31 cellular contexts compared by ENCODE assay signal in genomic region chr11:109077340-109077927, GRCh38.
"Had no signal": no experiment of that assay in that cellular context is flagged by ENCODE, and none has a peak within 500 bp of the region (broad histone marks: within the 10 kb centered on the region; RNA-seq: fewer than 3 reads in every experiment).

No MANE protein-coding gene starts in this region.

- H3K4me2 ChIP-seq: hepatocyte had no signal

- H3K27ac Mint-ChIP-seq: activated CD4-positive, alpha-beta memory T cell treated with anti-CD3 and anti-CD28 coated beads for 36 hours; activated naive CD4-positive, alpha-beta T cell treated with anti-CD3 and anti-CD28 coated beads for 36 hours; activated naive CD8-positive, alpha-beta T cell treated with anti-CD3 and anti-CD28 coated beads for 36 hours; activated T-helper 1 cell treated with anti-CD3 and anti-CD28 coated beads, Interleukin-12 subunit alpha, Interleukin-12 subunit beta, Interleukin-2, Interleukin-4 antibody, amounts not matched to agents 30 ng/mL and 10 ng/mL and 1 ng/mL, durations not matched to agents 14 hours and 24 hours and 36 hours; naive B cell; nephron progenitor cell had no signal

- H3K4me3 ChIP-seq: adrenal gland, body of pancreas, cardiac muscle cell, coronary artery, dorsolateral prefrontal cortex, gastroesophageal sphincter, hepatocyte, right atrium auricular region, suprapubic skin, tibial artery, upper lobe of right lung had no signal

- H3K79me2 ChIP-seq: hepatocyte had no signal

- H3K4me3 Mint-ChIP-seq: activated CD4-positive, alpha-beta memory T cell treated with anti-CD3 and anti-CD28 coated beads for 36 hours; activated naive CD4-positive, alpha-beta T cell treated with anti-CD3 and anti-CD28 coated beads for 36 hours; activated naive CD8-positive, alpha-beta T cell treated with anti-CD3 and anti-CD28 coated beads for 36 hours; activated T-helper 1 cell treated with anti-CD3 and anti-CD28 coated beads, Interleukin-12 subunit alpha, Interleukin-12 subunit beta, Interleukin-2, Interleukin-4 antibody, amounts not matched to agents 30 ng/mL and 10 ng/mL and 1 ng/mL, durations not matched to agents 14 hours and 24 hours and 36 hours; naive B cell; nephron progenitor cell had no signal

- H3K27ac ChIP-seq: adrenal gland, body of pancreas, coronary artery, dorsolateral prefrontal cortex, gastroesophageal sphincter, hepatocyte, right atrium auricular region, suprapubic skin, tibial artery, upper lobe of right lung, VCaP had no signal

- ATAC-seq: body of pancreas, gastroesophageal sphincter, left ventricle myocardium superior, upper lobe of right lung had no signal

- H3K9me3 ChIP-seq: adrenal gland, body of pancreas, gastroesophageal sphincter, right atrium auricular region, suprapubic skin, tibial artery, upper lobe of right lung had no signal

- H2AFZ ChIP-seq: hepatocyte had no signal

- H3K36me3 Mint-ChIP-seq: activated CD4-positive, alpha-beta memory T cell treated with anti-CD3 and anti-CD28 coated beads for 36 hours; activated naive CD8-positive, alpha-beta T cell treated with anti-CD3 and anti-CD28 coated beads for 36 hours; naive B cell had no signal

- DNase-seq: activated CD4-positive, alpha-beta memory T cell treated with anti-CD3 and anti-CD28 coated beads for 36 hours; activated CD4-positive, alpha-beta T cell treated with anti-CD3 and anti-CD28 coated beads for 48 hours; activated CD8-positive, alpha-beta memory T cell treated with anti-CD3 and anti-CD28 coated beads, Interleukin-2, amount 50 U/mL, for 4 hours; activated effector memory CD4-positive, alpha-beta T cell treated with anti-CD3 and anti-CD28 coated beads, Interleukin-2, amount 50 U/mL, for 16 hours; activated naive CD4-positive, alpha-beta T cell treated with anti-CD3 and anti-CD28 coated beads for 36 hours; activated naive CD8-positive, alpha-beta T cell treated with anti-CD3 and anti-CD28 coated beads for 36 hours; activated T-cell treated with anti-CD3 and anti-CD28 coated beads, Interleukin-2, amount 50 U/mL, for 1 hour; adrenal gland; aorta; body of pancreas; dorsolateral prefrontal cortex; effector memory CD4-positive, alpha-beta T cell; islet precursor cell; left ventricle myocardium superior; naive B cell; nephron progenitor cell; nucleus accumbens; stimulated activated CD4-positive, alpha-beta T cell treated with anti-CD3 and anti-CD28 coated beads, Interleukin-15, amount 100 ng/mL, for 24 hours; stimulated activated CD4-positive, alpha-beta T cell treated with anti-CD3 and anti-CD28 coated beads, Interleukin-2, amount 100 ng/mL, for 24 hours; stimulated activated naive CD4-positive, alpha-beta T cell; tibial artery; upper lobe of right lung had no signal

- H3K27me3 ChIP-seq: adrenal gland, body of pancreas, cardiac muscle cell, dorsolateral prefrontal cortex, gastroesophageal sphincter, hepatocyte, right atrium auricular region, suprapubic skin, tibial artery, upper lobe of right lung had no signal

- H3K4me1 Mint-ChIP-seq: activated naive CD8-positive, alpha-beta T cell treated with anti-CD3 and anti-CD28 coated beads for 36 hours; naive B cell had no signal

- H3K27me3 Mint-ChIP-seq: activated CD4-positive, alpha-beta memory T cell treated with anti-CD3 and anti-CD28 coated beads for 36 hours; activated naive CD8-positive, alpha-beta T cell treated with anti-CD3 and anti-CD28 coated beads for 36 hours; naive B cell had no signal

- H3K4me1 ChIP-seq: adrenal gland, upper lobe of right lung had no signal

- H3K9me3 Mint-ChIP-seq: activated naive CD8-positive, alpha-beta T cell treated with anti-CD3 and anti-CD28 coated beads for 36 hours; activated T-helper 1 cell treated with anti-CD3 and anti-CD28 coated beads, Interleukin-12 subunit alpha, Interleukin-12 subunit beta, Interleukin-2, Interleukin-4 antibody, amounts not matched to agents 30 ng/mL and 10 ng/mL and 1 ng/mL, durations not matched to agents 14 hours and 24 hours and 36 hours had no signal

- H3K36me3 ChIP-seq: adrenal gland, cardiac muscle cell, gastroesophageal sphincter, right atrium auricular region, suprapubic skin, tibial artery, upper lobe of right lung had no signal

- FAIRE-seq: TTC549 had no signal
